2 cellular contexts compared by ENCODE assay signal in genomic region chr12:57195655-57196371, GRCh38.
TF ChIP-seq lines count a peak whose summit lies in the region.

No MANE protein-coding gene starts in this region.

TF ChIP-seq in HEK293, 187 proteins besides CTCF, POLR2A, EP300 and RAD21:
- TF ChIP-seq KLF1 (tag by site-specific recombination; IDR thresholded peaks at IDR 0.05) (peak; percentile 29; the same call in 1 of the 2 replicates), ZNF18 (tag by site-specific recombination; IDR thresholded peaks at IDR 0.05) (no peak)
TF ChIP-seq in HEK293: peak in this region for 1.

TF ChIP-seq in K562, 482 proteins besides CTCF, POLR2A, EP300 and RAD21:
- TF ChIP-seq ZBTB7A (IDR thresholded peaks at IDR 0.05; ENCODE audit: borderline replicate concordance, control insufficient read depth, low read depth, low read length): 0 out of 2 replicates have a peak, but pooled peaks have one; percentile 44
- TF ChIP-seq BRD9 (IDR thresholded peaks at IDR 0.05; ENCODE audit: low read depth, partially characterized antibody): peak; percentile 99
- peak; percentile 55 for TF ChIP-seq ZFP36 (IDR thresholded peaks at IDR 0.05; ENCODE audit: low read depth, low read length, partially characterized antibody)
- 0 out of 2 replicates have a peak, but pooled peaks have one; percentile 9 for TF ChIP-seq NFE2 (IDR thresholded peaks at IDR 0.05; ENCODE audit: low read depth)
- TF ChIP-seq THAP12 (CRISPR knock-in tag; IDR thresholded peaks at IDR 0.05): no peak
- TF ChIP-seq TBL1XR1 (IDR thresholded peaks at IDR 0.05; ENCODE audit: low read length in 2 of 2): no peak
- TF ChIP-seq MAX (CRISPR knock-in tag; IDR thresholded peaks at IDR 0.05): 0 out of 2 replicates have a peak, but pooled peaks have one; percentile 8
- no peak for TF ChIP-seq ZNF280A (IDR thresholded peaks at IDR 0.05; ENCODE audit: low read depth, partially characterized antibody)
- TF ChIP-seq CREM (IDR thresholded peaks at IDR 0.05; ENCODE audit: low read depth): peak; percentile 48
TF ChIP-seq in K562: peak in this region for 6.
